In genomic region chr5:9977070-9977469, GRCh38 we compare ENCODE assay signal across 25 cellular contexts.
"Had no signal": no experiment of that assay in that cellular context is flagged by ENCODE, and none has a peak within 500 bp of the region (broad histone marks: within the 10 kb centered on the region; RNA-seq: fewer than 3 reads in every experiment).

No MANE protein-coding gene starts in this region.

- H3K9me3 Mint-ChIP-seq: activated T-cell treated with anti-CD3 and anti-CD28 coated beads, Interleukin-2, amount 50 U/mL, for 4 hours; dendritic cell treated with granulocyte-macrophage colony-stimulating factor and Interleukin-4, amounts not matched to agents 40 ng/mL and 50 ng/mL, for 4 days; stimulated activated memory B cell treated with anti-CD40 and anti-IgM and Interleukin-4, amounts not matched to agents 10 μg/mL and 1 μg/mL and 100 μg/mL, for 72 hours had no signal

- H3K27me3 Mint-ChIP-seq: activated naive CD8-positive, alpha-beta T cell; dendritic cell treated with granulocyte-macrophage colony-stimulating factor and Interleukin-4, amounts not matched to agents 40 ng/mL and 50 ng/mL, for 4 days; stimulated activated memory B cell treated with anti-CD40 and anti-IgM and Interleukin-4, amounts not matched to agents 10 μg/mL and 1 μg/mL and 100 μg/mL, for 72 hours had no signal

- H3K36me3 ChIP-seq: adrenal gland, ascending aorta, brain microvascular endothelial cell, stomach, suprapubic skin, vagina had no signal

- H3K27ac Mint-ChIP-seq: activated naive CD8-positive, alpha-beta T cell; activated T-helper 2 cell treated with anti-CD3 and anti-CD28 coated beads, Interferon-gamma antibody, Interleukin-2, Interleukin-4, amounts not matched to agents 10 μg/mL and 5 μg/mL and 100 μg/mL, durations not matched to agents 14 hours and 24 hours and 36 hours; dendritic cell treated with granulocyte-macrophage colony-stimulating factor and Interleukin-4, amounts not matched to agents 40 ng/mL and 50 ng/mL, for 4 days; naive thymus-derived CD8-positive, alpha-beta T cell; stimulated activated memory B cell treated with anti-CD40 and anti-IgM and Interleukin-4, amounts not matched to agents 10 μg/mL and 1 μg/mL and 100 μg/mL, for 72 hours; WTC11 had no signal

- H3K4me3 Mint-ChIP-seq: activated naive CD8-positive, alpha-beta T cell; activated T-cell treated with anti-CD3 and anti-CD28 coated beads, Interleukin-2, amount 50 U/mL, for 4 hours; dendritic cell treated with granulocyte-macrophage colony-stimulating factor and Interleukin-4, amounts not matched to agents 40 ng/mL and 50 ng/mL, for 4 days; naive thymus-derived CD8-positive, alpha-beta T cell; stimulated activated memory B cell treated with anti-CD40 and anti-IgM and Interleukin-4, amounts not matched to agents 10 μg/mL and 1 μg/mL and 100 μg/mL, for 72 hours; WTC11 had no signal

- H3K4me3 ChIP-seq: adrenal gland, ascending aorta, stomach, suprapubic skin, vagina had no signal

- H3K4me1 ChIP-seq: adrenal gland, ascending aorta, stomach, suprapubic skin, vagina had no signal

- H3K9me3 ChIP-seq: adrenal gland, ascending aorta, stomach, suprapubic skin, vagina had no signal

- H3K4me1 Mint-ChIP-seq: naive thymus-derived CD8-positive, alpha-beta T cell; stimulated activated memory B cell treated with anti-CD40 and anti-IgM and Interleukin-4, amounts not matched to agents 10 μg/mL and 1 μg/mL and 100 μg/mL, for 72 hours had no signal

- H3K27me3 ChIP-seq: adrenal gland, ascending aorta, brain microvascular endothelial cell, stomach, suprapubic skin, vagina had no signal

- H3K36me3 Mint-ChIP-seq: activated naive CD8-positive, alpha-beta T cell; naive thymus-derived CD8-positive, alpha-beta T cell; stimulated activated memory B cell treated with anti-CD40 and anti-IgM and Interleukin-4, amounts not matched to agents 10 μg/mL and 1 μg/mL and 100 μg/mL, for 72 hours; WTC11 had no signal

- DNase-seq: activated CD8-positive, alpha-beta memory T cell treated with anti-CD3 and anti-CD28 coated beads for 24 hours; activated CD8-positive, alpha-beta memory T cell treated with anti-CD3 and anti-CD28 coated beads, Interleukin-2, amount 50 U/mL, for 48 hours; activated naive CD4-positive, alpha-beta T cell; activated T-cell treated with anti-CD3 and anti-CD28 coated beads, Interleukin-2, amount 50 U/mL, for 4 hours; adrenal gland; brain microvascular endothelial cell; caudate nucleus; effector CD4-positive, alpha-beta T cell; foreskin fibroblast; kidney; naive thymus-derived CD8-positive, alpha-beta T cell; small intestine; stimulated activated CD4-positive, alpha-beta T cell treated with anti-CD3 and anti-CD28 coated beads, Interleukin-2, amount 100 ng/mL, for 24 hours; stomach; trophoblast cell had no signal

- ATAC-seq: activated T-cell treated with anti-CD3 and anti-CD28 coated beads, Interleukin-2, amount 50 U/mL, for 4 hours; left lobe of liver; naive thymus-derived CD8-positive, alpha-beta T cell; sciatic nerve; stimulated activated memory B cell treated with anti-CD40 and anti-IgM and Interleukin-4, amounts not matched to agents 10 μg/mL and 1 μg/mL and 100 μg/mL, for 72 hours; WTC11 had no signal

- H3K27ac ChIP-seq: adrenal gland, ascending aorta, brain microvascular endothelial cell, stomach, suprapubic skin, vagina had no signal
